In genomic region chr14:22835505-22835904, GRCh38 we compare ENCODE assay signal across 1 cellular context.
TF ChIP-seq lines count a peak whose summit lies in the region.

No MANE protein-coding gene starts in this region.

TF ChIP-seq in IMR-90, 13 proteins besides CTCF, POLR2A, EP300 and RAD21:
- TF ChIP-seq FOS (IDR thresholded peaks at IDR 0.05; ENCODE audit: low read depth, low read length) (no peak), RCOR1 (IDR thresholded peaks at IDR 0.05; ENCODE audit: insufficient replicate concordance, low read length) (no peak), BHLHE40 (IDR thresholded peaks at IDR 0.05; ENCODE audit: low read depth, low read length) (no peak), MAFK (IDR thresholded peaks at IDR 0.05; ENCODE audit: low read depth, low read length) (no peak), MXI1 (IDR thresholded peaks at IDR 0.05; ENCODE audit: borderline replicate concordance, low read depth, low read length) (no peak), RFX5 (IDR thresholded peaks at IDR 0.05; ENCODE audit: low read depth, low read length) (no peak), SMC3 (IDR thresholded peaks at IDR 0.05; ENCODE audit: low read depth, low read length) (no peak), CHD1 (IDR thresholded peaks at IDR 0.05; ENCODE audit: low read depth, low read length) (no peak), NFE2L2 (IDR thresholded peaks at IDR 0.05; ENCODE audit: low read depth, low read length) (no peak), CEBPB (IDR thresholded peaks at IDR 0.05; ENCODE audit: low read depth, low read length) (no peak), MAZ (IDR thresholded peaks at IDR 0.05; ENCODE audit: borderline replicate concordance, low read depth, low read length) (no peak)
- TF ChIP-seq, protein P1, sequence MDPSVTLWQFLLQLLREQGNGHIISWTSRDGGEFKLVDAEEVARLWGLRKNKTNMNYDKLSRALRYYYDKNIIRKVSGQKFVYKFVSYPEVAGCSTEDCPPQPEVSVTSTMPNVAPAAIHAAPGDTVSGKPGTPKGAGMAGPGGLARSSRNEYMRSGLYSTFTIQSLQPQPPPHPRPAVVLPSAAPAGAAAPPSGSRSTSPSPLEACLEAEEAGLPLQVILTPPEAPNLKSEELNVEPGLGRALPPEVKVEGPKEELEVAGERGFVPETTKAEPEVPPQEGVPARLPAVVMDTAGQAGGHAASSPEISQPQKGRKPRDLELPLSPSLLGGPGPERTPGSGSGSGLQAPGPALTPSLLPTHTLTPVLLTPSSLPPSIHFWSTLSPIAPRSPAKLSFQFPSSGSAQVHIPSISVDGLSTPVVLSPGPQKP (IDR thresholded peaks at IDR 0.05; ENCODE audit: borderline replicate concordance, low read depth, low read length) = no peak
- TF ChIP-seq, protein P2, sequence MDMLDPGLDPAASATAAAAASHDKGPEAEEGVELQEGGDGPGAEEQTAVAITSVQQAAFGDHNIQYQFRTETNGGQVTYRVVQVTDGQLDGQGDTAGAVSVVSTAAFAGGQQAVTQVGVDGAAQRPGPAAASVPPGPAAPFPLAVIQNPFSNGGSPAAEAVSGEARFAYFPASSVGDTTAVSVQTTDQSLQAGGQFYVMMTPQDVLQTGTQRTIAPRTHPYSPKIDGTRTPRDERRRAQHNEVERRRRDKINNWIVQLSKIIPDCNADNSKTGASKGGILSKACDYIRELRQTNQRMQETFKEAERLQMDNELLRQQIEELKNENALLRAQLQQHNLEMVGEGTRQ (IDR thresholded peaks at IDR 0.05; ENCODE audit: low read depth, low read length) = no peak
